Comparison of ENCODE assay signal across 8 cellular contexts in the genomic region with DNA sequence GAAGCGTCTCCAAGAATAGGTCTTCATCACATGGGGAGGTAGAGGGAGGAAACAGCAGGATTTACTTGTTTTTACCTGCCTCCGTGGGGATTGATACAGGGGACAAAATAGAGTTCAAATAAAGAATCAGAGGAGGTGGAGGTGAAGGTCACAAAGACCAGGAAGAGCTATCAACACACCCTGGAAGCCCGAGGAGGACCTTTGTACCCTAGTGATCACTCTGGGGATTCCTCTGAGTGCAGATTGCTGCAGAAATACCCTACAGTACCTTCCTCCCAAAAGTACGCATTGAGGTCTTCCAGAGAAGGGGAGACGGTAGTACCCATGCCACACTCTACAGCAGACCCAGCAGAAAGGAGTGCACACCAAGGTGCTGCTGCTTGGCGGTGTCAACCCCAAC. TPM values are rescaled to one million over a fixed set of nuclear protein-coding genes. Genes with fewer than 3 reads are reported as not detected.
"Had no signal": no experiment of that assay in that cellular context is flagged by ENCODE, and none has a peak within 500 bp of the region (broad histone marks: within the 10 kb centered on the region; RNA-seq: fewer than 3 reads in every experiment).

No MANE protein-coding gene starts in this region.

- H3K27ac ChIP-seq: GM23248 had no signal

- H3K4me3 Mint-ChIP-seq: GM23338, H9, HFFc6 had no signal

- H3K9me3 Mint-ChIP-seq: HFFc6 had no signal

- DNase-seq: GOT3, H9 had no signal

- H3K4me1 Mint-ChIP-seq: GM23338, H9 had no signal

- H2AFZ ChIP-seq: GM23248, GM23338 had no signal

- H3K4me2 ChIP-seq: GM23338 had no signal

- FAIRE-seq: H1 had no signal

- H3K9ac ChIP-seq: GM23248 had no signal

- H3K27ac Mint-ChIP-seq: GM23338, H9, HFFc6 had no signal

- H3K9me3 ChIP-seq: HAP-1 had no signal

- H3K4me1 ChIP-seq: HAP-1 had no signal

- H3K4me3 ChIP-seq: GM23248, GM23338, HAP-1 had no signal

- H3K36me3 ChIP-seq: HAP-1 had no signal

RNA-seq across cellular contexts. Expression of a gene that starts 44.9 kb away (rescaled TPM):
- total RNA-seq: H7 had no signal
- polyA plus RNA-seq: GM23338 had no signal
